20 cellular contexts compared by ENCODE assay signal in the genomic region with DNA sequence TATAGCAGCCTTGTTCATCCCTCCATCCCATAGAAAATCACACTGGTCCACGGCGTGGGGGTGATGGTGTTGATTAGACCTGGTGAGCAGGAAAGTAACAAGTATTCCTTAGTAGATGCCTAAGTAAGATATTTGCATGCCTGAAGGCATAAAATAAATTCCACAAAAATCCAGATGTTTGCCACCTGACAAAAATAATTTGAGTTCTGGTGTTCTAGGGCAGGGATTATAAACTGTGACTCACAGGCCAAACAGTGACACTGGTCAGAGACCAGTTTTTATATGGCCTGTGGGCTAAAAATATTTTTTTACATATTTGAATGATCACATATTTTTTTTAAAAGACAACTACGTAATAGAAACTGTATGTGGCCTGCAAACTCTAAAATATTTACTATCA.
"Had no signal": no experiment of that assay in that cellular context is flagged by ENCODE, and none has a peak within 500 bp of the region (broad histone marks: within the 10 kb centered on the region; RNA-seq: fewer than 3 reads in every experiment).

No MANE protein-coding gene starts in this region.

- H3K27me3 ChIP-seq: adrenal gland, breast epithelium, heart right ventricle, right atrium auricular region, testis, upper lobe of left lung had no signal

- H3K9me3 Mint-ChIP-seq: activated B cell treated with CpG ODN at 0.5 μM for 24 hours; activated T-cell treated with anti-CD3 and anti-CD28 coated beads, Interleukin-2, amount 50 U/mL, for 4 hours; memory B cell; naive B cell; neural crest cell had no signal

- H3K4me1 Mint-ChIP-seq: activated B cell treated with CpG ODN at 0.5 μM for 24 hours, memory B cell, naive B cell, neural crest cell had no signal

- H3K4me3 Mint-ChIP-seq: activated B cell treated with CpG ODN at 0.5 μM for 24 hours; activated CD8-positive, alpha-beta T cell treated with anti-CD3 and anti-CD28 coated beads, Interleukin-2, amount 10 ng/mL, durations not matched to agents 7 days and 5 days; activated T-cell treated with anti-CD3 and anti-CD28 coated beads, Interleukin-2, amount 50 U/mL, for 4 hours; memory B cell; naive B cell; neural crest cell had no signal

- ATAC-seq: activated CD8-positive, alpha-beta T cell treated with anti-CD3 and anti-CD28 coated beads, Interleukin-2, amount 10 ng/mL, durations not matched to agents 7 days and 5 days; activated T-cell treated with anti-CD3 and anti-CD28 coated beads, Interleukin-2, amount 50 U/mL, for 4 hours; esophagus mucosa; heart right ventricle; left ventricle myocardium superior had no signal

- H3K27me3 Mint-ChIP-seq: activated B cell treated with CpG ODN at 0.5 μM for 24 hours, memory B cell had no signal

- H3K36me3 Mint-ChIP-seq: memory B cell, naive B cell had no signal

- H3K27ac ChIP-seq: adrenal gland, breast epithelium, heart right ventricle, prostate gland, right atrium auricular region, testis, upper lobe of left lung had no signal

- H3K36me3 ChIP-seq: adrenal gland, breast epithelium, heart right ventricle, prostate gland, right atrium auricular region, upper lobe of left lung had no signal

- H3K9me3 ChIP-seq: adrenal gland, breast epithelium, heart right ventricle, prostate gland, right atrium auricular region, testis, upper lobe of left lung had no signal

- DNase-seq: activated B cell treated with CpG ODN at 0.5 μM for 24 hours; activated CD4-positive, alpha-beta T cell treated with anti-CD3 and anti-CD28 coated beads for 48 hours; activated CD8-positive, alpha-beta T cell treated with anti-CD3 and anti-CD28 coated beads, Interleukin-2, amount 10 ng/mL, durations not matched to agents 7 days and 5 days; activated effector memory CD4-positive, alpha-beta T cell treated with anti-CD3 and anti-CD28 coated beads, Interleukin-2, amount 50 U/mL, for 16 hours; activated naive CD4-positive, alpha-beta T cell treated with anti-CD3 and anti-CD28 coated beads, Interleukin-2, amount 50 U/mL, for 16 hours; activated T-cell treated with anti-CD3 and anti-CD28 coated beads, Interleukin-2, amount 50 U/mL, for 4 hours; adrenal gland; cortex of kidney; heart right ventricle; left ventricle myocardium superior; naive B cell; stimulated activated CD4-positive, alpha-beta T cell treated with anti-CD3 and anti-CD28 coated beads, Interleukin-2, amount 100 ng/mL, for 24 hours; testis; upper lobe of left lung had no signal

- H3K27ac Mint-ChIP-seq: activated B cell treated with CpG ODN at 0.5 μM for 24 hours; activated CD8-positive, alpha-beta T cell treated with anti-CD3 and anti-CD28 coated beads, Interleukin-2, amount 10 ng/mL, durations not matched to agents 7 days and 5 days; memory B cell; naive B cell had no signal

- H3K4me1 ChIP-seq: adrenal gland, breast epithelium, heart right ventricle, prostate gland, right atrium auricular region, testis, upper lobe of left lung had no signal

- H3K4me3 ChIP-seq: adrenal gland, breast epithelium, heart right ventricle, prostate gland, right atrium auricular region, testis, upper lobe of left lung had no signal
